ENCODE assay signal across 8 cellular contexts in genomic region chr16:87203060-87203656, GRCh38.
A peak's percentile ranks its signal among the peaks of the same experiment; 100 is the strongest.
DNase-seq lines count a peak whose midpoint lies in the region; ATAC-seq and TF ChIP-seq lines count a peak whose summit lies in the region.

No MANE protein-coding gene starts in this region.

- peak overlapping the region; percentile 94 for H2BK120ac ChIP-seq in IMR-90 (ENCODE audit: low read depth, low read length)

- H3K4me1 Mint-ChIP-seq in MCF 10A (ENCODE audit: insufficient read depth, unreplicated experiment): peaks cover 39% of the 10 kb centered on the region

- H3K4me2 ChIP-seq in DOHH2 (ENCODE audit: low read length): no peak overlapping the region
- H3K4me2 ChIP-seq in IMR-90 (ENCODE audit: low read depth, low read length): peak overlapping the region; percentile 73

- no peaks in the 10 kb centered on the region for H3K9me3 ChIP-seq in DOHH2 (ENCODE audit: control insufficient read depth, insufficient read depth, low read length)
- H3K9me3 ChIP-seq in IMR-90 (ENCODE audit: control insufficient read depth, insufficient read depth, low read length): no peaks in the 10 kb centered on the region

- peak overlapping the region in 1 of 2 experiments; percentile 67; a peak in 3 of 4 replicates for H4K8ac ChIP-seq in IMR-90 (ENCODE audit: low read depth in 2 of 2, low read length in 2 of 2)

- H3K14ac ChIP-seq in IMR-90 (replicated peaks; ENCODE audit: low read depth, low read length): peak overlapping the region; percentile 39

- H3K4me3 Mint-ChIP-seq in MCF 10A (ENCODE audit: unreplicated experiment): no peak overlapping the region

- H3K27me3 ChIP-seq in DOHH2 (ENCODE audit: control insufficient read depth, low read length): no peaks in the 10 kb centered on the region; the same call in 1 of the 2 replicates
- no peaks in the 10 kb centered on the region for H3K27me3 ChIP-seq in IMR-90 (ENCODE audit: control insufficient read depth, insufficient read depth, low read length)

- H4K20me1 ChIP-seq in DOHH2 (ENCODE audit: control insufficient read depth, insufficient read depth, low read depth, low read length): no peaks in the 10 kb centered on the region
- H4K20me1 ChIP-seq in IMR-90 (ENCODE audit: insufficient read depth, low read length): no peaks in the 10 kb centered on the region

- H2BK5ac ChIP-seq in IMR-90 (ENCODE audit: low read depth, low read length, poor library complexity, severe bottlenecking): peak overlapping the region; percentile 74

- BruUV-seq in IMR-90 (replicated peaks; lab: Mats Ljungman, UMichigan): no TSS peak
- no TSS peak for BruUV-seq in MCF 10A (replicated peaks; lab: Mats Ljungman, UMichigan)

- TF ChIP-seq RAD21 in IMR-90 (IDR thresholded peaks at IDR 0.05; ENCODE audit: low read length): peak; percentile 65

- peak overlapping the region; percentile 61 for H4K5ac ChIP-seq in IMR-90 (ENCODE audit: low read depth, low read length)

- 0 out of 2 replicates have a peak overlapping the region, but pooled peaks have one; percentile 1 for H3K56ac ChIP-seq in IMR-90 (ENCODE audit: extremely low read depth, insufficient read depth, low read length)

- intact Hi-C loops in IMR-90 (cut with micrococcal nuclease) (loop anchor here (1.0 to 2.0 kb wide), 2 partner anchors 75 to 638 kb away; no protein-coding TSS in a partner anchor), MCF 10A (cut with micrococcal nuclease) (loop anchor here (1.0 to 5.0 kb wide), 2 partner anchors 75 to 641 kb away; no protein-coding TSS in a partner anchor)

- H3K4me1 ChIP-seq in DOHH2 (ENCODE audit: control insufficient read depth, low read length) (no peaks in the 10 kb centered on the region), IMR-90 (ENCODE audit: control insufficient read depth, insufficient read depth, low read length) (peaks cover 28% of the 10 kb centered on the region)

- H3K4me3 ChIP-seq in DOHH2 (ENCODE audit: low read length) (no peak overlapping the region), IMR-90 (ENCODE audit: insufficient read depth, low read depth, low read length) (no peak overlapping the region)

- no peak overlapping the region for H3K27ac ChIP-seq in DOHH2 (ENCODE audit: low read depth, low read length)
- H3K27ac ChIP-seq in IMR-90 (ENCODE audit: insufficient read depth, low read length): peak overlapping the region; percentile 27

- peaks cover 0 to 3% of the 10 kb centered on the region in 2 experiments; a peak in 1 of 4 replicates for H3K79me1 ChIP-seq in IMR-90 (ENCODE audit: low read depth in 1 of 2, low read length in 2 of 2)

- no peak overlapping the region for H3K27ac Mint-ChIP-seq in MCF 10A (ENCODE audit: low read depth, unreplicated experiment)

- CTCF ChIA-PET in IMR-90 (lab: Yijun Ruan, JAX) (interaction anchor here (1.1 kb wide), 1 partner anchor 10 kb away, joined by 3 read pairs; no protein-coding TSS in a partner anchor), MCF 10A (lab: Yijun Ruan, JAX) (interaction anchor here (0.6 to 3.4 kb wide), 9 partner anchors 12 to 638 kb away, joined by 3 to 20 read pairs (median 4); partner anchors contain the start of gene FOXC2)

- ATAC-seq in IMR-90 (ENCODE audit: low read depth) (peak; percentile 66), HG03432 (IDR thresholded peaks at IDR 0.05; ENCODE audit: unreplicated experiment) (no peak), GM18498 (IDR thresholded peaks at IDR 0.05; ENCODE audit: unreplicated experiment) (no peak)

- no peaks in the 10 kb centered on the region for H3K36me3 Mint-ChIP-seq in MCF 10A (ENCODE audit: insufficient read depth, unreplicated experiment)

- H3F3A ChIP-seq in DOHH2 (ENCODE audit: control insufficient read depth, insufficient read depth): no peaks in the 10 kb centered on the region

- in situ Hi-C loops in IMR-90 (cut with MboI; ENCODE audit: low sequenced_read_pairs): no loop called here

- dilution Hi-C loops in IMR-90 (cut with HindIII; ENCODE audit: low sequenced_read_pairs, unreplicated experiment): no loop called here

- POLR2A ChIA-PET in IMR-90 (lab: Charles Lee; ENCODE audit: unreplicated experiment) (no interaction called here), MCF 10A (lab: Yijun Ruan, JAX) (interaction anchor here (0.8 kb wide), 1 partner anchor 640 kb away, joined by 4 read pairs; no protein-coding TSS in a partner anchor)

- TF ChIP-seq CTCF in DOHH2 (IDR thresholded peaks at IDR 0.05; ENCODE audit: low read depth, low read length, poor library complexity, severe bottlenecking) (peak; percentile 91), IMR-90 (conservative IDR thresholded peaks at IDR 0.05; ENCODE audit: low read depth, low read length) (peak; percentile 83), MCF 10A (IDR thresholded peaks at IDR 0.05; ENCODE audit: unreplicated experiment) (peak; percentile 82)

- DNase-seq in IMR-90 (peak; percentile 77), SKM-1 (lab: John Stamatoyannopoulos, UW; ENCODE audit: unreplicated experiment) (peak; percentile 12), MCF 10A (ENCODE audit: unreplicated experiment) (peak; percentile 79), kidney glomerular epithelial cell (lab: John Stamatoyannopoulos, UW) (peak; percentile 16)
- peak; percentile 19 to 43 (median 21) for DNase-seq in stimulated activated CD4-positive, alpha-beta T cell treated with anti-CD3 and anti-CD28 coated beads, TNF-alpha, amount 100 ng/mL, for 48 hours (ENCODE audit: low read depth in 3 of 3)

- no peaks in the 10 kb centered on the region for H3K79me2 ChIP-seq in DOHH2 (ENCODE audit: control insufficient read depth, low read length)

- peak overlapping the region; percentile 25 for H2AK9ac ChIP-seq in IMR-90 (replicated peaks; ENCODE audit: low read depth, low read length, poor library complexity)

- H2AFZ ChIP-seq in IMR-90 (replicated peaks; ENCODE audit: low read length, poor library complexity): peak overlapping the region; percentile 73

- peak overlapping the region; percentile 78 for H3K4ac ChIP-seq in IMR-90 (ENCODE audit: low read depth, low read length)

- no peaks in the 10 kb centered on the region for H3K9me3 Mint-ChIP-seq in MCF 10A (ENCODE audit: unreplicated experiment)

- H3K27me3 Mint-ChIP-seq in MCF 10A (ENCODE audit: insufficient read depth, unreplicated experiment): no peaks in the 10 kb centered on the region

- peaks cover 27% of the 10 kb centered on the region for H3K9me1 ChIP-seq in IMR-90 (ENCODE audit: insufficient read depth, low read length)

- 0 out of 2 replicates have a peak overlapping the region, but pooled peaks have one; percentile 2 for H2AK5ac ChIP-seq in IMR-90 (ENCODE audit: low read depth, low read length)

- H3K36me3 ChIP-seq in DOHH2 (ENCODE audit: control insufficient read depth, low read length) (no peaks in the 10 kb centered on the region), IMR-90 (ENCODE audit: control insufficient read depth, insufficient read depth, low read length) (no peaks in the 10 kb centered on the region)

- H3K9me2 ChIP-seq in DOHH2 (replicated peaks; ENCODE audit: control insufficient read depth, low read length): no peaks in the 10 kb centered on the region

- H4K91ac ChIP-seq in IMR-90 (ENCODE audit: insufficient read depth, low read depth, low read length): peak overlapping the region; percentile 51

- WGBS in IMR-90 (ENCODE audit: extremely low coverage in 2 of 2, insufficient read length in 1 of 2), 2 experiments: 4% methylated on average over 5 of the region's 11 CpGs; no CpG with 5 or more reads in 1 of the 2 experiments

- peak overlapping the region; percentile 49; the same call in 1 of the 2 replicates for H3K18ac ChIP-seq in IMR-90 (ENCODE audit: low read depth, low read length)

- H2BK20ac ChIP-seq in IMR-90 (ENCODE audit: low read depth, low read length): peak overlapping the region; percentile 88

- H3K23ac ChIP-seq in IMR-90 (ENCODE audit: low read depth, low read length): peak overlapping the region; percentile 55

- H2BK15ac ChIP-seq in IMR-90 (ENCODE audit: low read depth, low read length): peak overlapping the region; percentile 39; the same call in 2 of the 3 replicates

- H3K9ac ChIP-seq in IMR-90 (ENCODE audit: low read depth, low read length): no peak overlapping the region

- no peak for TF ChIP-seq POLR2A in IMR-90 (IDR thresholded peaks at IDR 0.05; ENCODE audit: low read depth, low read length)

TF ChIP-seq in IMR-90, 13 proteins besides CTCF, POLR2A, EP300 and RAD21:
- no peak for TF ChIP-seq CHD1 (IDR thresholded peaks at IDR 0.05; ENCODE audit: low read depth, low read length)
- TF ChIP-seq, protein P1, sequence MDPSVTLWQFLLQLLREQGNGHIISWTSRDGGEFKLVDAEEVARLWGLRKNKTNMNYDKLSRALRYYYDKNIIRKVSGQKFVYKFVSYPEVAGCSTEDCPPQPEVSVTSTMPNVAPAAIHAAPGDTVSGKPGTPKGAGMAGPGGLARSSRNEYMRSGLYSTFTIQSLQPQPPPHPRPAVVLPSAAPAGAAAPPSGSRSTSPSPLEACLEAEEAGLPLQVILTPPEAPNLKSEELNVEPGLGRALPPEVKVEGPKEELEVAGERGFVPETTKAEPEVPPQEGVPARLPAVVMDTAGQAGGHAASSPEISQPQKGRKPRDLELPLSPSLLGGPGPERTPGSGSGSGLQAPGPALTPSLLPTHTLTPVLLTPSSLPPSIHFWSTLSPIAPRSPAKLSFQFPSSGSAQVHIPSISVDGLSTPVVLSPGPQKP (IDR thresholded peaks at IDR 0.05; ENCODE audit: borderline replicate concordance, low read depth, low read length): no peak
- TF ChIP-seq CEBPB (IDR thresholded peaks at IDR 0.05; ENCODE audit: low read depth, low read length): no peak
- no peak for TF ChIP-seq RCOR1 (IDR thresholded peaks at IDR 0.05; ENCODE audit: insufficient replicate concordance, low read length)
- TF ChIP-seq MXI1 (IDR thresholded peaks at IDR 0.05; ENCODE audit: borderline replicate concordance, low read depth, low read length): no peak
- TF ChIP-seq RFX5 (IDR thresholded peaks at IDR 0.05; ENCODE audit: low read depth, low read length): no peak
- TF ChIP-seq MAZ (IDR thresholded peaks at IDR 0.05; ENCODE audit: borderline replicate concordance, low read depth, low read length): no peak
- TF ChIP-seq, protein P2, sequence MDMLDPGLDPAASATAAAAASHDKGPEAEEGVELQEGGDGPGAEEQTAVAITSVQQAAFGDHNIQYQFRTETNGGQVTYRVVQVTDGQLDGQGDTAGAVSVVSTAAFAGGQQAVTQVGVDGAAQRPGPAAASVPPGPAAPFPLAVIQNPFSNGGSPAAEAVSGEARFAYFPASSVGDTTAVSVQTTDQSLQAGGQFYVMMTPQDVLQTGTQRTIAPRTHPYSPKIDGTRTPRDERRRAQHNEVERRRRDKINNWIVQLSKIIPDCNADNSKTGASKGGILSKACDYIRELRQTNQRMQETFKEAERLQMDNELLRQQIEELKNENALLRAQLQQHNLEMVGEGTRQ (IDR thresholded peaks at IDR 0.05; ENCODE audit: low read depth, low read length): no peak
- peak; percentile 34; the same call in 1 of the 2 replicates for TF ChIP-seq MAFK (IDR thresholded peaks at IDR 0.05; ENCODE audit: low read depth, low read length)
- peak; percentile 66 for TF ChIP-seq SMC3 (IDR thresholded peaks at IDR 0.05; ENCODE audit: low read depth, low read length)

Comparison
In these comparisons a context has a peak if more than half of its experiments do, and no peak if none do; other contexts are left out.
1. DNase-seq: peak in every context shown above with its lines; median percentile 79 in MCF 10A; 77 in IMR-90; 21 in stimulated activated CD4-positive, alpha-beta T cell treated with anti-CD3 and anti-CD28 coated beads, TNF-alpha, amount 100 ng/mL, for 48 hours; 16 in kidney glomerular epithelial cell; 12 in SKM-1.